In the genomic region with DNA sequence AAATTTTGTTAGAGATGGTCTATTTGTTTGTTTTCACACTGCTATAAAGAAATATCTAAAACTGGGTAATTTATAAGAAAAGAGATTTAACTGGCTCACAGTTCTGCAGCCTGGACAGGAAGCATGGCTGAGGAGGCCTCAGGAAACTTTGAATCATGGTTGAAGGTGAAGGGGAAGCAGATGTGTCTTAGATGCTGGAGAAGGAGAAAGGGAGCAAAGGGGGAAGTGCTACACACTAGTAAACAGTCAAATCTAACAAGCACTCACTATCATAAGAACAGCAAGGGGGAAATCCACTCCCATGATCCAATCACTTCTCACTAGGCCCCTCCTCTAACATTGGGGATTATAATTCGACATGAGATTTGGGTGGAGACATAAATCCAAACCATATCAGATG, we compare ENCODE assay signal across 27 cellular contexts.
"Had no signal": no experiment of that assay in that cellular context is flagged by ENCODE, and none has a peak within 500 bp of the region (broad histone marks: within the 10 kb centered on the region; RNA-seq: fewer than 3 reads in every experiment).

No MANE protein-coding gene starts in this region.

- H3K9me3 ChIP-seq: body of pancreas, uterus had no signal

- H3K36me3 ChIP-seq: cardiac muscle cell, left lung, stomach, suprapubic skin, tibial nerve, uterus had no signal

- H3K4me3 ChIP-seq: body of pancreas, cardiac muscle cell, hepatocyte, left lung, lung, stomach, suprapubic skin, tibial nerve, uterus had no signal

- H3K4me2 ChIP-seq: hepatocyte had no signal

- DNase-seq: activated CD4-positive, alpha-beta memory T cell treated with anti-CD3 and anti-CD28 coated beads, Interleukin-2, amount 10 ng/mL, durations not matched to agents 7 days and 5 days; activated CD4-positive, alpha-beta T cell treated with anti-CD3 and anti-CD28 coated beads for 48 hours; activated CD8-positive, alpha-beta memory T cell treated with anti-CD3 and anti-CD28 coated beads, Interleukin-2, amount 10 ng/mL, durations not matched to agents 7 days and 5 days; activated gamma-delta T cell treated with Interleukin-2 at 50 U/mL for 16 hours; activated T-cell treated with anti-CD3 and anti-CD28 coated beads, Interleukin-2, amount 50 U/mL, for 1 hour; anterior cingulate cortex; body of pancreas; effector CD4-positive, alpha-beta T cell; foreskin melanocyte; immature natural killer cell; kidney glomerular epithelial cell; left lung; naive thymus-derived CD4-positive, alpha-beta T cell; occipital lobe; posterior cingulate gyrus; small intestine; stimulated activated CD4-positive, alpha-beta T cell treated with anti-CD3 and anti-CD28 coated beads, Interleukin-2, amount 100 ng/mL, for 24 hours; stomach; uterus had no signal

- H3K27me3 ChIP-seq: body of pancreas, cardiac muscle cell, hepatocyte, left lung, stomach, suprapubic skin, tibial nerve, uterus had no signal

- ATAC-seq: activated CD8-positive, alpha-beta memory T cell treated with anti-CD3 and anti-CD28 coated beads, Interleukin-2, amount 10 ng/mL, durations not matched to agents 7 days and 5 days; body of pancreas; esophagus mucosa; left lung; naive thymus-derived CD4-positive, alpha-beta T cell; sciatic nerve; stimulated activated effector memory CD8-positive, alpha-beta T cell treated with anti-CD3 and anti-CD28 coated beads, Interleukin-12 subunit alpha, Interleukin-12 subunit beta, amount 100 ng/mL, for 72 hours had no signal

- H3K79me2 ChIP-seq: hepatocyte had no signal

- H3K4me1 ChIP-seq: body of pancreas, left lung, stomach, suprapubic skin, uterus had no signal

- H2AFZ ChIP-seq: hepatocyte had no signal
